13 cellular contexts compared by ENCODE assay signal in genomic region chr2:122203523-122203922, GRCh38.
A peak's percentile ranks its signal among the peaks of the same experiment; 100 is the strongest.
DNase-seq lines count a peak whose midpoint lies in the region; ATAC-seq and TF ChIP-seq lines count a peak whose summit lies in the region.
"Had no signal": no experiment of that assay in that cellular context is flagged by ENCODE, and none has a peak within 500 bp of the region (broad histone marks: within the 10 kb centered on the region; RNA-seq: fewer than 3 reads in every experiment).

No MANE protein-coding gene starts in this region.

- H3K9me3 Mint-ChIP-seq in type B pancreatic cell: no peaks in the 10 kb centered on the region
- H3K9me3 Mint-ChIP-seq: activated CD4-positive, alpha-beta memory T cell treated with anti-CD3 and anti-CD28 coated beads for 36 hours had no signal

- intact Hi-C loops in Right ventricle myocardium inferior (cut with DNase I): no loop called here
- intact Hi-C loops in cardiac septum (cut with DNase I): no loop called here

- H3K27ac ChIP-seq in RWPE1: no peak overlapping the region

- no peaks in the 10 kb centered on the region for H3K36me3 Mint-ChIP-seq in type B pancreatic cell
- H3K36me3 Mint-ChIP-seq: activated CD4-positive, alpha-beta memory T cell treated with anti-CD3 and anti-CD28 coated beads for 36 hours; naive thymus-derived CD4-positive, alpha-beta T cell had no signal

- peaks cover 21% of the 10 kb centered on the region for H3K27me3 Mint-ChIP-seq in type B pancreatic cell
- H3K27me3 Mint-ChIP-seq: activated CD4-positive, alpha-beta memory T cell treated with anti-CD3 and anti-CD28 coated beads for 36 hours had no signal

- H3K27ac Mint-ChIP-seq in type B pancreatic cell: no peak overlapping the region
- H3K27ac Mint-ChIP-seq: activated CD4-positive, alpha-beta memory T cell treated with anti-CD3 and anti-CD28 coated beads for 36 hours; naive thymus-derived CD4-positive, alpha-beta T cell had no signal

- CTCF ChIA-PET in RWPE1 (lab: Yijun Ruan, JAX): interaction anchor here (0.6 to 1.7 kb wide), 3 partner anchors 12 to 1088 kb away, joined by 4 to 6 read pairs (median 4); no protein-coding TSS in a partner anchor

- POLR2A ChIA-PET in RWPE1 (lab: Yijun Ruan, JAX; ENCODE audit: low non-redundant PET): no interaction called here

- peaks cover 22% of the 10 kb centered on the region for H3K4me1 Mint-ChIP-seq in type B pancreatic cell (ENCODE audit: unreplicated experiment)
- H3K4me1 Mint-ChIP-seq: naive thymus-derived CD4-positive, alpha-beta T cell had no signal

- H3K4me3 Mint-ChIP-seq in type B pancreatic cell: no peak overlapping the region
- H3K4me3 Mint-ChIP-seq: activated CD4-positive, alpha-beta memory T cell treated with anti-CD3 and anti-CD28 coated beads for 36 hours; naive thymus-derived CD4-positive, alpha-beta T cell had no signal

- no peak for TF ChIP-seq CTCF in RWPE1 (conservative IDR thresholded peaks at IDR 0.05; ENCODE audit: low read depth)
- peak; percentile 28 for TF ChIP-seq CTCF in type B pancreatic cell (conservative IDR thresholded peaks at IDR 0.05)

- ATAC-seq in Right ventricle myocardium inferior (peak; percentile 65), HG03045 (IDR thresholded peaks at IDR 0.05; ENCODE audit: unreplicated experiment) (no peak)
- ATAC-seq: GM12878; naive thymus-derived CD4-positive, alpha-beta T cell had no signal

- DNase-seq in Right ventricle myocardium inferior (ENCODE audit: missing footprints) (no peak), cardiac septum (ENCODE audit: low spot score) (no peak), RWPE1 (ENCODE audit: low spot score) (peak; percentile 78), foreskin melanocyte (peak; percentile 23), type B pancreatic cell (ENCODE audit: extremely low spot score, unreplicated experiment) (no peak), COLO668 (lab: John Stamatoyannopoulos, UW; ENCODE audit: unreplicated experiment) (no peak)
- no peak for DNase-seq in activated CD4-positive, alpha-beta T cell treated with anti-CD3 and anti-CD28 coated beads, Interleukin-2, amount 50 U/mL, for 4 hours
- DNase-seq: activated CD4-positive, alpha-beta memory T cell treated with anti-CD3 and anti-CD28 coated beads for 36 hours; amygdala; naive thymus-derived CD4-positive, alpha-beta T cell; SHP77 had no signal

Comparison
In these comparisons a context has a peak if more than half of its experiments do, and no peak if none do; other contexts are left out.
1. DNase-seq: peak in RWPE1 (single experiment) and foreskin melanocyte (single experiment); none in Right ventricle myocardium inferior (single experiment), cardiac septum (single experiment), type B pancreatic cell (single experiment), activated CD4-positive, alpha-beta T cell treated with anti-CD3 and anti-CD28 coated beads, Interleukin-2, amount 50 U/mL, for 4 hours (0 of 2) and COLO668 (single experiment).